Comparison of ENCODE assay signal across 8 cellular contexts in genomic region chr12:102479099-102479887, GRCh38. TPM values are rescaled to one million over a fixed set of nuclear protein-coding genes. Genes with fewer than 3 reads are reported as not detected.
DNase-seq lines count a peak whose midpoint lies in the region; ATAC-seq and TF ChIP-seq lines count a peak whose summit lies in the region.

No MANE protein-coding gene starts in this region.

- H3K36me3 Mint-ChIP-seq in MCF 10A (ENCODE audit: insufficient read depth, unreplicated experiment) (no peaks in the 10 kb centered on the region), WTC11 (no peaks in the 10 kb centered on the region)

- TF ChIP-seq CTCF in breast epithelium (IDR thresholded peaks at IDR 0.05), result no peak
- TF ChIP-seq CTCF in MCF 10A (IDR thresholded peaks at IDR 0.05; ENCODE audit: unreplicated experiment), result no peak
- TF ChIP-seq CTCF in WTC11 (IDR thresholded peaks at IDR 0.05), result no peak

- DNase-seq in breast epithelium (ENCODE audit: low spot score in 2 of 2), result no peak
- no peak for DNase-seq in MCF 10A (ENCODE audit: unreplicated experiment)
- no peak for DNase-seq in WTC11 (ENCODE audit: low spot score)
- no peak for DNase-seq in DMS153 (lab: John Stamatoyannopoulos, UW)
- DNase-seq in NCI-H1048 (lab: John Stamatoyannopoulos, UW), result no peak

- peak overlapping the region in 1 of 2 donors; percentile 27 for H3K9ac ChIP-seq in mucosa of rectum (ENCODE audit: low read depth in 1 of 2, low read length in 2 of 2)

- H3K36me3 ChIP-seq in breast epithelium (no peaks in the 10 kb centered on the region), mucosa of rectum (ENCODE audit: control insufficient read depth in 2 of 2, insufficient read depth in 2 of 2, low read length in 2 of 2) (no peaks in the 10 kb centered on the region)

- no peaks in the 10 kb centered on the region for H3K9me3 ChIP-seq in breast epithelium
- no peaks in the 10 kb centered on the region for H3K9me3 ChIP-seq in mucosa of rectum (ENCODE audit: control insufficient read depth in 2 of 2, low read length in 2 of 2)

- H3K9me3 Mint-ChIP-seq in MCF 10A (ENCODE audit: unreplicated experiment), result no peaks in the 10 kb centered on the region
- no peaks in the 10 kb centered on the region for H3K9me3 Mint-ChIP-seq in WTC11

- no peak for TF ChIP-seq POLR2A in breast epithelium (IDR thresholded peaks at IDR 0.05)

- H3K27me3 Mint-ChIP-seq in MCF 10A (ENCODE audit: insufficient read depth, unreplicated experiment), result no peaks in the 10 kb centered on the region
- H3K27me3 Mint-ChIP-seq in WTC11 (ENCODE audit: low read depth), result no peaks in the 10 kb centered on the region; the same call in 1 of the 2 replicates

- H3K4me1 ChIP-seq in breast epithelium (peaks cover 0 to 12% of the 10 kb centered on the region in 2 donors), mucosa of rectum (ENCODE audit: control insufficient read depth in 2 of 2, insufficient read depth in 2 of 2, low read length in 2 of 2) (peaks cover 0 to under 1% of the 10 kb centered on the region in 2 donors)

- H3K4me1 Mint-ChIP-seq in MCF 10A (ENCODE audit: insufficient read depth, unreplicated experiment) (peaks cover 12% of the 10 kb centered on the region), WTC11 (peaks cover 11% of the 10 kb centered on the region)

- CTCF ChIA-PET in MCF 10A (lab: Yijun Ruan, JAX), result interaction anchor here (0.5 to 2.1 kb wide), 10 partner anchors 11 to 400 kb away, joined by 3 to 14 read pairs (median 4); no protein-coding TSS in a partner anchor
- CTCF ChIA-PET in WTC11 (lab: Charles Lee), result interaction anchor here (0.7 to 1.4 kb wide), 5 partner anchors 11 to 332 kb away, joined by 3 to 7 read pairs (median 4); no protein-coding TSS in a partner anchor

- no peak overlapping the region for H3K27ac Mint-ChIP-seq in MCF 10A (ENCODE audit: low read depth, unreplicated experiment)
- H3K27ac Mint-ChIP-seq in WTC11, result no peak overlapping the region

- intact Hi-C loops in breast epithelium (cut with DNase I; ENCODE audit: low total_unique reads), result no loop called here
- intact Hi-C loops in MCF 10A (cut with micrococcal nuclease), result no loop called here

- POLR2A ChIA-PET in MCF 10A (lab: Yijun Ruan, JAX) (interaction anchor here (1.2 kb wide), 1 partner anchor 16 kb away, joined by 3 read pairs; no protein-coding TSS in a partner anchor), WTC11 (lab: Charles Lee) (no interaction called here)

- no peaks in the 10 kb centered on the region for H3K27me3 ChIP-seq in breast epithelium
- H3K27me3 ChIP-seq in mucosa of rectum (ENCODE audit: control insufficient read depth in 2 of 2, insufficient read depth in 2 of 2, low read length in 2 of 2), result no peaks in the 10 kb centered on the region

- H3K4me3 ChIP-seq in breast epithelium (peak overlapping the region; percentile 40 to 60 (median 45)), mucosa of rectum (ENCODE audit: low read length in 2 of 2) (peak overlapping the region; percentile 45 to 59)

- ATAC-seq in HG03060 (IDR thresholded peaks at IDR 0.05; ENCODE audit: low read depth, unreplicated experiment) (peak; percentile 24), WTC11 (peak; percentile 39), HG02938 (IDR thresholded peaks at IDR 0.05; ENCODE audit: unreplicated experiment) (no peak)

- H3K27ac ChIP-seq in breast epithelium (peak overlapping the region; percentile 61 to 81), mucosa of rectum (ENCODE audit: low read depth in 2 of 2, low read length in 2 of 2) (peak overlapping the region; percentile 43 to 62)

- no peak overlapping the region for H3K4me3 Mint-ChIP-seq in MCF 10A (ENCODE audit: unreplicated experiment)
- no peak overlapping the region for H3K4me3 Mint-ChIP-seq in WTC11

- no TSS peak for BruUV-seq in MCF 10A (replicated peaks; lab: Mats Ljungman, UMichigan)

TF ChIP-seq in WTC11, 78 proteins besides CTCF, POLR2A, EP300 and RAD21 (continues in another document):
- no peak for TF ChIP-seq ATF2 (CRISPR knock-in tag; IDR thresholded peaks at IDR 0.05; ENCODE audit: borderline replicate concordance, low read depth)
- TF ChIP-seq PREB (CRISPR knock-in tag; IDR thresholded peaks at IDR 0.05; ENCODE audit: borderline replicate concordance), result no peak
- no peak for TF ChIP-seq ESRRA (CRISPR knock-in tag; IDR thresholded peaks at IDR 0.05; ENCODE audit: borderline replicate concordance)
- no peak for TF ChIP-seq NFATC4 (CRISPR knock-in tag; IDR thresholded peaks at IDR 0.05)
- TF ChIP-seq ARID4B (CRISPR knock-in tag; IDR thresholded peaks at IDR 0.05; ENCODE audit: borderline replicate concordance), result no peak
- TF ChIP-seq NR3C1 (CRISPR knock-in tag; conservative IDR thresholded peaks at IDR 0.05; ENCODE audit: low read depth), result no peak

RNA-seq across cellular contexts. Expression of gene IGF1, which starts 1.1 kb away (rescaled TPM):
- total RNA-seq in breast epithelium, result 100 to 1,000 TPM in 2 of 3 donors, 10 to 100 TPM in 1; 56.6 to 108 (median 101) TPM
- total RNA-seq in MCF 10A (2022), result not detected in 2 replicates
- total RNA-seq in WTC11 (2021), result 0.05 TPM in 1 of 3 replicates, not detected in the others

Comparison
In these comparisons a context has a peak if more than half of its experiments do, and no peak if none do; other contexts are left out.
1. RNA of gene IGF1, which starts 1.1 kb away (total RNA-seq): 56.6 to 108 TPM in breast epithelium; 0.05 TPM in WTC11 and not detected in MCF 10A; every median in the first group is over 10 times any median in the second.